1 cellular context compared by ENCODE assay signal in genomic region chr9:131402738-131403492, GRCh38.
TF ChIP-seq lines count a peak whose summit lies in the region.

No MANE protein-coding gene starts in this region.

TF ChIP-seq in HEK293, 187 proteins besides CTCF, POLR2A, EP300 and RAD21 (continued from another document):
- TF ChIP-seq ZNF19 (tag by site-specific recombination; IDR thresholded peaks at IDR 0.05; ENCODE audit: low read depth) (no peak), ZNF843 (tag by site-specific recombination; IDR thresholded peaks at IDR 0.05) (no peak), ZNF335 (tag by site-specific recombination; conservative IDR thresholded peaks at IDR 0.05) (no peak), ZNF571 (tag by site-specific recombination; IDR thresholded peaks at IDR 0.05) (no peak), ZNF24 (tag by site-specific recombination; IDR thresholded peaks at IDR 0.05) (no peak), ZNF501 (tag by site-specific recombination; IDR thresholded peaks at IDR 0.05) (no peak)
- TF ChIP-seq, protein P1, sequence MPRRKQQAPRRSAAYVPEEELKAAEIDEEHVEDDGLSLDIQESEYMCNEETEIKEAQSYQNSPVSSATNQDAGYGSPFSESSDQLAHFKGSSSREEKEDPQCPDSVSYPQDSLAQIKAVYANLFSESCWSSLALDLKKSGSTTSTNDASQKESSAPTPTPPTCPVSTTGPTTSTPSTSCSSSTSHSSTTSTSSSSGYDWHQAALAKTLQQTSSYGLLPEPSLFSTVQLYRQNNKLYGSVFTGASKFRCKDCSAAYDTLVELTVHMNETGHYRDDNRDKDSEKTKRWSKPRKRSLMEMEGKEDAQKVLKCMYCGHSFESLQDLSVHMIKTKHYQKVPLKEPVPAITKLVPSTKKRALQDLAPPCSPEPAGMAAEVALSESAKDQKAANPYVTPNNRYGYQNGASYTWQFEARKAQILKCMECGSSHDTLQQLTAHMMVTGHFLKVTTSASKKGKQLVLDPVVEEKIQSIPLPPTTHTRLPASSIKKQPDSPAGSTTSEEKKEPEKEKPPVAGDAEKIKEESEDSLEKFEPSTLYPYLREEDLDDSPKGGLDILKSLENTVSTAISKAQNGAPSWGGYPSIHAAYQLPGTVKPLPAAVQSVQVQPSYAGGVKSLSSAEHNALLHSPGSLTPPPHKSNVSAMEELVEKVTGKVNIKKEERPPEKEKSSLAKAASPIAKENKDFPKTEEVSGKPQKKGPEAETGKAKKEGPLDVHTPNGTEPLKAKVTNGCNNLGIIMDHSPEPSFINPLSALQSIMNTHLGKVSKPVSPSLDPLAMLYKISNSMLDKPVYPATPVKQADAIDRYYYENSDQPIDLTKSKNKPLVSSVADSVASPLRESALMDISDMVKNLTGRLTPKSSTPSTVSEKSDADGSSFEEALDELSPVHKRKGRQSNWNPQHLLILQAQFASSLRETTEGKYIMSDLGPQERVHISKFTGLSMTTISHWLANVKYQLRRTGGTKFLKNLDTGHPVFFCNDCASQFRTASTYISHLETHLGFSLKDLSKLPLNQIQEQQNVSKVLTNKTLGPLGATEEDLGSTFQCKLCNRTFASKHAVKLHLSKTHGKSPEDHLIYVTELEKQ (tag by site-specific recombination; IDR thresholded peaks at IDR 0.05; ENCODE audit: borderline replicate concordance) = no peak
TF ChIP-seq in HEK293: peak in this region for 18.
